ENCODE assay signal across 16 cellular contexts in the genomic region with DNA sequence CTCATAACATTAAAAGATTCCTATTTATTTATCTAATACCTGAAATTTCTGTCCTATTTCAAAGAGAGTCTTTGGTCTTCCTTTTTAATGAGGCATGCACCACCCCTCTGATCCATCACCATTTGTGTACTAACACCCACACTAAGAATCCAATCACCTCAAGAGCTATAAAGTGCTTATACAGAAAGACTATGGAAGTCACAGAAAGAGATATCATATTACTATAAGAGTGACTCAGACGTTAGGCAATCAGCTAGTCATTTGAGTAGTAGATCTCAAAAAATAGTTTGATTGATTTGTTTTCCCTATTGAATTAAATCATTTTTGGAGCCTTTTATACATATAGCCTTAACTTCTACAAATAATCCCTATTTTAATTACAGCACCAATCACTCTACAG. TPM values are rescaled to one million over a fixed set of nuclear protein-coding genes. Genes with fewer than 3 reads are reported as not detected.
A peak's percentile ranks its signal among the peaks of the same experiment; 100 is the strongest.
DNase-seq lines count a peak whose midpoint lies in the region; ATAC-seq, FAIRE-seq and TF ChIP-seq lines count a peak whose summit lies in the region.
"Had no signal": no experiment of that assay in that cellular context is flagged by ENCODE, and none has a peak within 500 bp of the region (broad histone marks: within the 10 kb centered on the region; RNA-seq: fewer than 3 reads in every experiment).

No MANE protein-coding gene starts in this region.

- H3K9me3 ChIP-seq in A549 = no peaks in the 10 kb centered on the region
- H3K9me3 ChIP-seq: pancreas had no signal

- H3K4me2 ChIP-seq in A549 = 0 out of 3 replicates have a peak overlapping the region, but pooled peaks have one; percentile 6

- TF ChIP-seq RAD21 in A549 (conservative IDR thresholded peaks at IDR 0.05 in 1 of 2, IDR thresholded peaks at IDR 0.05 in 1 of 2) = no peak

- CTCF ChIA-PET in A549 (lab: Yijun Ruan, JAX) = interaction anchor here (1.3 kb wide), 1 partner anchor 718 kb away, joined by 3 read pairs; no protein-coding TSS in a partner anchor

- peak in 1 of 2 experiments; percentile 36; a peak in 1 of 6 replicates for ATAC-seq in A549
- ATAC-seq in GM21367 (IDR thresholded peaks at IDR 0.05; ENCODE audit: unreplicated experiment) = no peak
- ATAC-seq in GM19452 (IDR thresholded peaks at IDR 0.05; ENCODE audit: unreplicated experiment) = no peak
- ATAC-seq: pancreas; stimulated activated naive CD8-positive, alpha-beta T cell treated with anti-CD3 and anti-CD28 coated beads, Interleukin-15, Interleukin-2, amounts not matched to agents 100 U/mL and 50 U/mL, for 24 hours had no signal

- FAIRE-seq in A549 (lab: Jason Lieb, UNC) = no peak
- FAIRE-seq: GM18507, pancreas had no signal

- H3K4me3 ChIP-seq in A549 (no peak overlapping the region), choroid plexus epithelial cell (ENCODE audit: low read depth, low read length) (no peak overlapping the region)
- H3K4me3 ChIP-seq: pancreas had no signal

- H3K27ac ChIP-seq in A549 = no peak overlapping the region
- H3K27ac ChIP-seq: brain microvascular endothelial cell, pancreas had no signal

- TF ChIP-seq CTCF in A549 (IDR thresholded peaks at IDR 0.05) (no peak), choroid plexus epithelial cell (conservative IDR thresholded peaks at IDR 0.05; ENCODE audit: low read depth, low read length) (no peak)

- DNase-seq in A549 (ENCODE audit: low read depth in 1 of 2, low spot score in 1 of 2) (peak; percentile 3 to 18), ELR (ENCODE audit: low read depth) (peak; percentile 75), NCI-H460 (ENCODE audit: extremely low read depth, low read depth) (peak; percentile 36), choroid plexus epithelial cell (ENCODE audit: low read depth) (peak; percentile 71), NCI-H2196 (lab: John Stamatoyannopoulos, UW; ENCODE audit: unreplicated experiment) (no peak)
- DNase-seq in activated CD4-positive, CD25-positive, alpha-beta regulatory T cell treated with anti-CD3 and anti-CD28 coated beads, Interleukin-2, amount 50 U/mL, for 72 hours = no peak
- DNase-seq: activated CD4-positive, CD25-positive, alpha-beta regulatory T cell; activated T-cell treated with anti-CD3 and anti-CD28 coated beads, Interleukin-2, amount 50 U/mL, for 48 hours; brain microvascular endothelial cell; Karpas-422; pancreas; stimulated activated CD4-positive, alpha-beta T cell treated with anti-CD3 and anti-CD28 coated beads, Interleukin-4, amount 100 ng/mL, for 1 hour; stimulated activated naive CD8-positive, alpha-beta T cell treated with anti-CD3 and anti-CD28 coated beads, Interleukin-15, Interleukin-2, amounts not matched to agents 100 U/mL and 50 U/mL, for 24 hours had no signal

- POLR2A ChIA-PET in A549 (lab: Yijun Ruan, JAX) = interaction anchor here (1.1 kb wide), 1 partner anchor 9 kb away, joined by 3 read pairs; no protein-coding TSS in a partner anchor

- peaks cover 23% of the 10 kb centered on the region for H3K4me1 ChIP-seq in A549
- H3K4me1 ChIP-seq: pancreas had no signal

- WGBS in A549 (ENCODE audit: missing lambda C conversion rate) = 48% methylated on average over 1 of the region's 1 CpG

- no peak for TF ChIP-seq EP300 in A549 (IDR thresholded peaks at IDR 0.05)

- TF ChIP-seq POLR2A in A549 (IDR thresholded peaks at IDR 0.05; ENCODE audit: low read length) = no peak

TF ChIP-seq in A549, 52 proteins besides CTCF, POLR2A, EP300 and RAD21:
- TF ChIP-seq CEBPB (IDR thresholded peaks at IDR 0.05) = peak; percentile 55 to 77; a peak in 3 of 4 replicates
- 0 out of 2 replicates have a peak, but pooled peaks have one; percentile 27 for TF ChIP-seq FOSL2 (IDR thresholded peaks at IDR 0.05)
- TF ChIP-seq FOSL2 (CRISPR knock-in tag; IDR thresholded peaks at IDR 0.05) = peak; percentile 64
- TF ChIP-seq, protein P1, sequence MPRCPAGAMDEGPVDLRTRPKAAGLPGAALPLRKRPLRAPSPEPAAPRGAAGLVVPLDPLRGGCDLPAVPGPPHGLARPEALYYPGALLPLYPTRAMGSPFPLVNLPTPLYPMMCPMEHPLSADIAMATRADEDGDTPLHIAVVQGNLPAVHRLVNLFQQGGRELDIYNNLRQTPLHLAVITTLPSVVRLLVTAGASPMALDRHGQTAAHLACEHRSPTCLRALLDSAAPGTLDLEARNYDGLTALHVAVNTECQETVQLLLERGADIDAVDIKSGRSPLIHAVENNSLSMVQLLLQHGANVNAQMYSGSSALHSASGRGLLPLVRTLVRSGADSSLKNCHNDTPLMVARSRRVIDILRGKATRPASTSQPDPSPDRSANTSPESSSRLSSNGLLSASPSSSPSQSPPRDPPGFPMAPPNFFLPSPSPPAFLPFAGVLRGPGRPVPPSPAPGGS (IDR thresholded peaks at IDR 0.05) = no peak

RNA-seq across cellular contexts. Expression of a gene that starts 46.1 kb away (rescaled TPM):
- polyA plus RNA-seq in A549 (2011; rRNA removed) (29.6 and 39.5 TPM in 2 replicates), A549 (2017; fragmentation: RNase III; extraction: RNeasy Plus Mini Kit Qiagen cat#74134 plus additional on column Dnase treatment) (53.5 to 62.3 TPM (median 57.7 TPM) in 3 replicates)
- 10.1 and 11.5 TPM in 2 replicates for polyA plus RNA-seq in A549 (2012; cell fraction: cytosol; rRNA removed)
- polyA plus RNA-seq in A549 (2012; cell fraction: nucleus; rRNA removed) = 2.7 and 7.1 TPM in 2 replicates
- polyA minus RNA-seq in A549 (2011; rRNA and poly(A)+ RNA removed) = 19.7 and 22.2 TPM in 2 replicates
- 25.9 and 28.1 TPM in 2 replicates for total RNA-seq in NCI-H460 (2014; rRNA removed; shearing (Covaris generic))
- 7.8 and 11.8 TPM in 2 replicates for polyA plus RNA-seq in NCI-H460 (2014; cell fraction: nucleus; rRNA removed)

RNA-seq across cellular contexts. Expression of a gene that starts 46.5 kb away (rescaled TPM):
- polyA plus RNA-seq in A549 (2011; rRNA removed) = 20.9 and 29.6 TPM in 2 replicates
- 2.7 and 2.9 TPM in 2 replicates for polyA plus RNA-seq in A549 (2012; cell fraction: cytosol; rRNA removed)
- polyA plus RNA-seq in A549 (2012; cell fraction: nucleus; rRNA removed) = 2.0 and 3.6 TPM in 2 replicates
- polyA plus RNA-seq in A549 (2017; fragmentation: RNase III; extraction: RNeasy Plus Mini Kit Qiagen cat#74134 plus additional on column Dnase treatment) = 15.6 to 16.2 TPM (median 15.6 TPM) in 3 replicates
- polyA minus RNA-seq in A549 (2011; rRNA and poly(A)+ RNA removed) = 6.3 and 6.4 TPM in 2 replicates
- total RNA-seq in NCI-H460 (2014; rRNA removed; shearing (Covaris generic)) = 39.4 and 40.2 TPM in 2 replicates
- 18.3 and 25.7 TPM in 2 replicates for polyA plus RNA-seq in NCI-H460 (2014; cell fraction: nucleus; rRNA removed)

Comparison
In these comparisons a context has a peak if more than half of its experiments do, and no peak if none do; other contexts are left out.
1. DNase-seq: peak in A549 (2 of 2), ELR (single experiment), NCI-H460 (single experiment) and choroid plexus epithelial cell (single experiment); none in NCI-H2196 (single experiment) and activated CD4-positive, CD25-positive, alpha-beta regulatory T cell treated with anti-CD3 and anti-CD28 coated beads, Interleukin-2, amount 50 U/mL, for 72 hours (single experiment).